In the genomic region with DNA sequence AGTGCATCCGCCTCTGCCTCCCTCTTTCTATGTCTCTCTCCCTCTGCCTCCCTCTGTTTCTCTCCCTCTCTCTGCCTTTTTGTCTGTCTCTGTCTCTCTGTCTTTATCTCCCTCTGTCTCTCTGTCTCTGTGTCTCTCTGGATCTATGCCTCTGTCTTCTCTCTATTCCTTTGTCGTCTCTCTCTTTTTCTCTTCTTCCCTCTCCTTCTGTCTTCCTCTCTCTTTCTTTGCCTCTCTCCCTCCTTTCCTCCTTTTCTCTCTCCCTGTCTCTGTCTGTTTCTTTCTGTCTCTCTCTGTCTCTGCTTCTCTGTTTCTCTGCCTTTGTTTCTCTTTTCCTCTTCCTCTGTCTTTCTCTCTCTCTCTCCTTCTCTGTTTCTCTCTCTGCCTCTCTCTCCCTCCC, we compare ENCODE assay signal across 18 cellular contexts.
DNase-seq lines count a peak whose midpoint lies in the region; ATAC-seq and TF ChIP-seq lines count a peak whose summit lies in the region.
"Had no signal": no experiment of that assay in that cellular context is flagged by ENCODE, and none has a peak within 500 bp of the region (broad histone marks: within the 10 kb centered on the region; RNA-seq: fewer than 3 reads in every experiment).

No MANE protein-coding gene starts in this region.

- H3K36me3 ChIP-seq in HEK293 (ENCODE audit: control insufficient read depth in 2 of 2, insufficient read depth in 1 of 2, low read length in 2 of 2) (no peaks in the 10 kb centered on the region), stomach smooth muscle (ENCODE audit: control insufficient read depth in 2 of 2, insufficient read depth in 2 of 2, low read length in 2 of 2) (no peaks in the 10 kb centered on the region)
- H3K36me3 ChIP-seq: BLaER1 treated with 17β-estradiol and CSF1 and Interleukin-3, amounts not matched to agents 10 nM and 100 nM had no signal

- ATAC-seq in activated naive CD4-positive, alpha-beta T cell treated with anti-CD3 and anti-CD28 coated beads, Interleukin-2, amount 50 U/mL, for 72 hours: no peak
- ATAC-seq: A549; CD8-positive, alpha-beta T cell; GM12878 had no signal

- H3K9me3 ChIP-seq in HEK293 (ENCODE audit: control insufficient read depth, insufficient read depth, low read depth, low read length): no peaks in the 10 kb centered on the region
- no peaks in the 10 kb centered on the region for H3K9me3 ChIP-seq in stomach smooth muscle (ENCODE audit: control insufficient read depth in 2 of 2, low read length in 2 of 2)
- H3K9me3 ChIP-seq: A549; BLaER1 treated with 17β-estradiol and CSF1 and Interleukin-3, amounts not matched to agents 10 nM and 100 nM had no signal

- no peaks in the 10 kb centered on the region for H3K4me1 ChIP-seq in HEK293 (ENCODE audit: control insufficient read depth, insufficient read depth, low read length)
- H3K4me1 ChIP-seq in stomach smooth muscle (ENCODE audit: control insufficient read depth, insufficient read depth, low read length): no peaks in the 10 kb centered on the region
- H3K4me1 ChIP-seq: A549, Caco-2 had no signal

- H3K27me3 ChIP-seq in stomach smooth muscle (ENCODE audit: control insufficient read depth in 1 of 2, insufficient read depth in 2 of 2, low read length in 2 of 2): no peaks in the 10 kb centered on the region
- H3K27me3 ChIP-seq: BLaER1 treated with 17β-estradiol and CSF1 and Interleukin-3, amounts not matched to agents 10 nM and 100 nM had no signal

- no peak overlapping the region for H3K4me3 ChIP-seq in HEK293 (ENCODE audit: low read depth, low read length)
- H3K4me3 ChIP-seq in stomach smooth muscle (ENCODE audit: low read length in 2 of 2): no peak overlapping the region
- H3K4me3 ChIP-seq: A549; BLaER1 treated with 17β-estradiol and CSF1 and Interleukin-3, amounts not matched to agents 10 nM and 100 nM; GM12878 had no signal

- peaks cover 0 to 4% of the 10 kb centered on the region in 2 donors for H3K9me3 Mint-ChIP-seq in activated naive CD4-positive, alpha-beta T cell treated with anti-CD3 and anti-CD28 coated beads, Interleukin-2, amount 50 U/mL, for 72 hours
- H3K9me3 Mint-ChIP-seq: CD4-positive, alpha-beta T cell; CD8-positive, alpha-beta T cell had no signal

- H3K27ac ChIP-seq in HEK293 (ENCODE audit: extremely low read depth, low read depth, low read length) (no peak overlapping the region), stomach smooth muscle (ENCODE audit: low read length) (peak overlapping the region; percentile 2)
- H3K27ac ChIP-seq: 22Rv1; A549; BLaER1 treated with 17β-estradiol and CSF1 and Interleukin-3, amounts not matched to agents 10 nM and 100 nM; C4-2B had no signal

- CTCF ChIA-PET in HEK293 (lab: Yijun Ruan, JAX): no interaction called here

- no peaks in the 10 kb centered on the region for H3K36me3 Mint-ChIP-seq in activated naive CD4-positive, alpha-beta T cell treated with anti-CD3 and anti-CD28 coated beads, Interleukin-2, amount 50 U/mL, for 72 hours
- H3K36me3 Mint-ChIP-seq: CD8-positive, alpha-beta T cell had no signal

- POLR2A ChIA-PET in HEK293 (lab: Yijun Ruan, JAX): no interaction called here

- no peak for DNase-seq in activated naive CD4-positive, alpha-beta T cell treated with anti-CD3 and anti-CD28 coated beads, Interleukin-2, amount 50 U/mL, for 72 hours (ENCODE audit: low spot score in 2 of 2)
- no peak for DNase-seq in activated naive CD4-positive, alpha-beta T cell treated with Interleukin-2 at 50 U/mL for 16 hours
- no peak for DNase-seq in GM10266 (ENCODE audit: extremely low spot score)
- DNase-seq: AML-193; Caco-2; Calu3; CD4-positive, alpha-beta T cell; CD8-positive, alpha-beta T cell; DMS79 treated with DMSO at 0.1 percent for 48 hours; GF-D8 had no signal

- no peak overlapping the region for H3K9ac ChIP-seq in stomach smooth muscle (ENCODE audit: low read length in 2 of 2)
- H3K9ac ChIP-seq: BLaER1 treated with 17β-estradiol and CSF1 and Interleukin-3, amounts not matched to agents 10 nM and 100 nM had no signal

- TF ChIP-seq CTCF in HEK293 (tag by site-specific recombination; IDR thresholded peaks at IDR 0.05): no peak
- TF ChIP-seq CTCF in GM10266 (IDR thresholded peaks at IDR 0.05; ENCODE audit: control insufficient read depth, insufficient read depth, low read depth, missing control alignments): no peak

- peak overlapping the region; percentile 9 to 41 for H3K27ac Mint-ChIP-seq in activated naive CD4-positive, alpha-beta T cell treated with anti-CD3 and anti-CD28 coated beads, Interleukin-2, amount 50 U/mL, for 72 hours
- H3K27ac Mint-ChIP-seq: B cell; CD4-positive, alpha-beta T cell; CD8-positive, alpha-beta T cell had no signal

TF ChIP-seq in HEK293, 187 proteins besides CTCF, POLR2A, EP300 and RAD21:
- TF ChIP-seq ZNF366 (tag by site-specific recombination; conservative IDR thresholded peaks at IDR 0.05) (peak; percentile 67), ZNF596 (tag by site-specific recombination; IDR thresholded peaks at IDR 0.05) (peak; percentile 74)
- TF ChIP-seq, protein P1, sequence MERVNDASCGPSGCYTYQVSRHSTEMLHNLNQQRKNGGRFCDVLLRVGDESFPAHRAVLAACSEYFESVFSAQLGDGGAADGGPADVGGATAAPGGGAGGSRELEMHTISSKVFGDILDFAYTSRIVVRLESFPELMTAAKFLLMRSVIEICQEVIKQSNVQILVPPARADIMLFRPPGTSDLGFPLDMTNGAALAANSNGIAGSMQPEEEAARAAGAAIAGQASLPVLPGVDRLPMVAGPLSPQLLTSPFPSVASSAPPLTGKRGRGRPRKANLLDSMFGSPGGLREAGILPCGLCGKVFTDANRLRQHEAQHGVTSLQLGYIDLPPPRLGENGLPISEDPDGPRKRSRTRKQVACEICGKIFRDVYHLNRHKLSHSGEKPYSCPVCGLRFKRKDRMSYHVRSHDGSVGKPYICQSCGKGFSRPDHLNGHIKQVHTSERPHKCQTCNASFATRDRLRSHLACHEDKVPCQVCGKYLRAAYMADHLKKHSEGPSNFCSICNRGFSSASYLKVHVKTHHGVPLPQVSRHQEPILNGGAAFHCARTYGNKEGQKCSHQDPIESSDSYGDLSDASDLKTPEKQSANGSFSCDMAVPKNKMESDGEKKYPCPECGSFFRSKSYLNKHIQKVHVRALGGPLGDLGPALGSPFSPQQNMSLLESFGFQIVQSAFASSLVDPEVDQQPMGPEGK (tag by site-specific recombination; IDR thresholded peaks at IDR 0.05): no peak
